Comparison of ENCODE assay signal across 8 cellular contexts in the genomic region with DNA sequence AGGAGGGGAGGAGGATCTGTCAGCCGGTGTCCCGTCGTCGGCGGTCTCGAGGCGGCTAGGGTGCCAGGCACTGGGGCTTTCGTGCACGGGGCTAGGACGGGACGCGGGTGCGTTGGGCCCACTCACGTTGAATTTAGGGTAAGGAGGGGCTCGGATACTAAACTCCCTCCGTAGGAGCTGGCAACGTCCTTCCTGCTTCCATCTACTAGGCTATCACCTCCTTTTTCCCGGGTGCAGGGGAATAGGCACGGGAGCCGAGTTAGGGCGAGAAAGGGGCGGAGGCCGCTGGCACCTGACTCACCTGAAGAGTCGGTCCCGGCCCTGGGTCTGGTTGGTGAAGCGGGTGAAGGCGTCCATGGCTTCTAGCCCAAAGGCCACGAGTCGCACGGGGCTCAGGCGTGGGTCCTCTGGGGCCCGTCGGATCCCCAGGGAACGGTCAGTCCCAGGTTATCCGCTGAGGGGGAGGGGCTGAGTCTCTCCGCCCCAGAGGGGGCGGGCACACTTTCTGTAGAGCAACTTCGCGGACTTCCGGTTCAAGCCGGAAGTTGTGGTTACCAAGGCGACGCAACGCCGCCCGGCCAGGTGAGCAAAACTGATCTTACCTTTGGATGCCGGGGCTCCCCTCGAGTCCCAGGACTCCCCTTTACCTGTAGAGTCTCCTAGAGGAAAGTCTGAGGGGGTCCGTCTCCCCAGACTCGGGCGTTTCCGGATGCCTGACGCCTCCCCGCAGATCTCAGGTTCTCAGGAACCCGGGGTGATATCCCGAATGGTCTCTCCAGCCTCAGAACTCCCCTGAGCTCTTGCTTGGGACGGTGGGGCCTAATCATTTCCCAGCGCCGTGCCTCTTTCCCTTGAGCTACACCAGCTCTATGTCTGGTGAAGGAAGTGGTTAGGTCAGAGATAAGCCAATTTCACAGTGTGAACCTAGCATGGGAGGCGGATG. TPM values are rescaled to one million over a fixed set of nuclear protein-coding genes. Genes with fewer than 3 reads are reported as not detected.
DNase-seq lines count a peak whose midpoint lies in the region; ATAC-seq lines count a peak whose summit lies in the region.

A gene with protein sequence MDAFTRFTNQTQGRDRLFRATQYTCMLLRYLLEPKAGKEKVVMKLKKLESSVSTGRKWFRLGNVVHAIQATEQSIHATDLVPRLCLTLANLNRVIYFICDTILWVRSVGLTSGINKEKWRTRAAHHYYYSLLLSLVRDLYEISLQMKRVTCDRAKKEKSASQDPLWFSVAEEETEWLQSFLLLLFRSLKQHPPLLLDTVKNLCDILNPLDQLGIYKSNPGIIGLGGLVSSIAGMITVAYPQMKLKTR (minus strand): TSS at position 479 of the 943 bp plus-strand sequence. CDS start 122 bp downstream, at position 357.
A gene (plus strand): TSS at position 536 of the 943 bp plus-strand sequence. CDS start 10,936 bp downstream, outside the sequence.

- ATAC-seq in GM18519 (IDR thresholded peaks at IDR 0.05; ENCODE audit: low FRiP score, unreplicated experiment), result peak; percentile 84
- ATAC-seq in HG03064 (IDR thresholded peaks at IDR 0.05; ENCODE audit: low read depth, unreplicated experiment), result peak; percentile 82

- peak; percentile 49 for DNase-seq in A172 (ENCODE audit: low spot score)
- peak; percentile 58 for DNase-seq in NCI-H2196 treated with DMSO at 0.1 percent for 48 hours (lab: John Stamatoyannopoulos, UW; ENCODE audit: unreplicated experiment)
- DNase-seq in activated CD4-positive, CD25-positive, alpha-beta regulatory T cell treated with anti-CD3 and anti-CD28 coated beads, Interleukin-2, amount 50 U/mL, for 72 hours, result peak; percentile 82
- peak; percentile 73 for DNase-seq in cerebellar cortex (ENCODE audit: low spot score)
- DNase-seq in kidney glomerular epithelial cell (lab: John Stamatoyannopoulos, UW), result peak; percentile 73
- peak; percentile 87 for DNase-seq in stimulated activated CD4-positive, alpha-beta T cell treated with anti-CD3 and anti-CD28 coated beads, Interleukin-15, amount 100 ng/mL, for 24 hours

RNA-seq across cellular contexts. Expression of the first gene that starts in this region (rescaled TPM):
- 6.3 and 7.2 TPM in 2 replicates for total RNA-seq in A172 (2014; rRNA removed; shearing (Covaris generic))

RNA-seq across cellular contexts. Expression of the second gene that starts in this region (rescaled TPM):
- total RNA-seq in A172 (2014; rRNA removed; shearing (Covaris generic)), result 0.17 TPM in 1 of 2 replicates, not detected in the other

Comparison
In these comparisons a context has a peak if more than half of its experiments do, and no peak if none do; other contexts are left out.
1. Peak in every context shown above with its lines: DNase-seq and ATAC-seq.